1 cellular context compared by ENCODE assay signal in the genomic region with DNA sequence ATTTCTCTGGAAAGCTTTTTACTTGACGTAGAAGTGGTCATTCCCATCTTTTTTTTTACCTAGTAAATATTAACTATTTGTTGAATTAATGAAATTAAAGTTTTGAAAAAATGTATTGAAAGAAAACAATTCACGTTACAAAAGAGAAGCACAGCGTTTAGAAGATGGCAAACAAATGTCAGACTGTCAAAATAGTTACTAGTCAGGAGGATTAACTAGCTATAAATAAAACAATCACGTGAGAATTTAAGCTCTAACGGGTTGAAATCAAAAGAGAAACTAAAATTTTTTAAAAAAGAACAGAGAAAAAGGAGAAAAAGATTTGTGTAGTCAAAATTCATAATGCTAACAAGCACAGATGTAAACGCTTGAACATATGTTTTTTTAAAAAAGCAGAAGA.
TF ChIP-seq lines count a peak whose summit lies in the region.

No MANE protein-coding gene starts in this region.

TF ChIP-seq in HepG2, 621 proteins besides CTCF, POLR2A, EP300 and RAD21:
- TF ChIP-seq, protein P1, sequence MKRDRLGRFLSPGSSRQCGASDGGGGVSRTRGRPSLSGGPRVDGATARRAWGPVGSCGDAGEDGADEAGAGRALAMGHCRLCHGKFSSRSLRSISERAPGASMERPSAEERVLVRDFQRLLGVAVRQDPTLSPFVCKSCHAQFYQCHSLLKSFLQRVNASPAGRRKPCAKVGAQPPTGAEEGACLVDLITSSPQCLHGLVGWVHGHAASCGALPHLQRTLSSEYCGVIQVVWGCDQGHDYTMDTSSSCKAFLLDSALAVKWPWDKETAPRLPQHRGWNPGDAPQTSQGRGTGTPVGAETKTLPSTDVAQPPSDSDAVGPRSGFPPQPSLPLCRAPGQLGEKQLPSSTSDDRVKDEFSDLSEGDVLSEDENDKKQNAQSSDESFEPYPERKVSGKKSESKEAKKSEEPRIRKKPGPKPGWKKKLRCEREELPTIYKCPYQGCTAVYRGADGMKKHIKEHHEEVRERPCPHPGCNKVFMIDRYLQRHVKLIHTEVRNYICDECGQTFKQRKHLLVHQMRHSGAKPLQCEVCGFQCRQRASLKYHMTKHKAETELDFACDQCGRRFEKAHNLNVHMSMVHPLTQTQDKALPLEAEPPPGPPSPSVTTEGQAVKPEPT (CRISPR knock-in tag; IDR thresholded peaks at IDR 0.05; ENCODE audit: low read depth): no peak
